14 cellular contexts compared by ENCODE assay signal in the genomic region with DNA sequence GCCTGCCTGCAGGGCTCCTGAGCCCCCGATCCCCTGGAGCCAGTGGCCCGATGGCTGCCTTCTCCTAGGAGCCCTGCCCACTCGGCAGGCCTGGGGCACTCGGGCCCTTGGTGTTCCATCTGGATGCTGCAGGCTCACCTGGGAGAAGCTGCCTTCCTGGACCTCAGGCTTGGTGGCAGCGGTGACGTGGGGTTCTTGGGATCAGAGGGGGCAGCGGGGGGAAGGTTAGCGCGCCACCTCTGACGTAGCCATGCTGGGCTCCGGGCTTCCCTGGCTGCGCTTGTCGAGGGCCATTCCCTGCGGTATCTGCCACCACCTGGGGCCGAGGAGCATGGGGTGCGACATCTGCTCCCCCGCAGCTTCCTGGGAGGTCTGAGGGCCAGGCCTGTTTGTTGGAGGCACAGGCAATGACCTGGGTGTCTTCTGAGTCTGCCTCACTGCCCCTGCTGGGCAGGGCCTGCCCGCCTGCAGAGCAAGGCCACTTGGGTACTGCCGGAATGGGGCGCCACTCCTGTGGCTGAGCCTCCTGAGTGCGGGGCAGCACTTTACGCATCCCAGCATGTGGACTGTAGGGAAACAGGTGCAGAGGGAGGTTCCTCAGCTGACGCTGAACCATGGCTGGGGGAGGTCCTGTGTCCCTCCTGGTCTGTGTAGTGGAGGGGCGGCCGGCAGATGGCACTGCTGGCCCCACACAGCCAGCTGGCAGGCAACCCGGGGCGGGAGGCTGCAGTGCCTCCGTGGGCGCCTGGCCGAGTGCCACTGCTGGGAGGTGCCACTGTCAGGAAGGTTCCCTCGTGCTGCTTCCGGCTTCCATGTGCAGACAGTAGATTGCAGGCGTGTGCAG. TPM values are rescaled to one million over a fixed set of nuclear protein-coding genes. Genes with fewer than 3 reads are reported as not detected.
DNase-seq lines count a peak whose midpoint lies in the region; ATAC-seq and TF ChIP-seq lines count a peak whose summit lies in the region.
"Had no signal": no experiment of that assay in that cellular context is flagged by ENCODE, and none has a peak within 500 bp of the region (broad histone marks: within the 10 kb centered on the region; RNA-seq: fewer than 3 reads in every experiment).

No MANE protein-coding gene starts in this region.

- DNase-seq in AG08395 (ENCODE audit: low spot score) (peak; percentile 27), Daoy (ENCODE audit: low read depth) (peak; percentile 50), RWPE1 (ENCODE audit: low spot score) (no peak), hepatic stellate cell (ENCODE audit: low spot score) (peak; percentile 47), NCI-H2107 treated with DMSO at 0.1 percent for 48 hours (lab: John Stamatoyannopoulos, UW; ENCODE audit: unreplicated experiment) (no peak), putamen (ENCODE audit: low spot score) (no peak)
- no peak for DNase-seq in activated naive CD4-positive, alpha-beta T cell treated with anti-CD3 and anti-CD28 coated beads, Interleukin-2, amount 10 ng/mL, durations not matched to agents 7 days and 5 days
- DNase-seq: CD8-positive, alpha-beta memory T cell; head of caudate nucleus; NCI-H1436; stimulated activated CD4-positive, alpha-beta T cell treated with anti-CD3 and anti-CD28 coated beads, Interleukin-4, amount 100 ng/mL, for 24 hours; stimulated activated naive CD4-positive, alpha-beta T cell treated with Interleukin-2 at 50 U/mL for 16 hours had no signal

- peak overlapping the region; percentile 61 for H3K27ac ChIP-seq in RWPE1
- H3K27ac ChIP-seq: pancreas had no signal

- no peak for ATAC-seq in HG02973 (IDR thresholded peaks at IDR 0.05; ENCODE audit: unreplicated experiment)

- CTCF ChIA-PET in RWPE1 (lab: Yijun Ruan, JAX): no interaction called here
- CTCF ChIA-PET in activated naive CD4-positive, alpha-beta T cell treated with anti-CD3 and anti-CD28 coated beads, Interleukin-2, amount 10 ng/mL, durations not matched to agents 7 days and 5 days (lab: Charles Lee): no interaction called here

- H3K4me3 Mint-ChIP-seq in activated naive CD4-positive, alpha-beta T cell treated with anti-CD3 and anti-CD28 coated beads, Interleukin-2, amount 10 ng/mL, durations not matched to agents 7 days and 5 days: no peak overlapping the region
- H3K4me3 Mint-ChIP-seq: CD8-positive, alpha-beta memory T cell had no signal

- H3K36me3 Mint-ChIP-seq in activated naive CD4-positive, alpha-beta T cell treated with anti-CD3 and anti-CD28 coated beads, Interleukin-2, amount 10 ng/mL, durations not matched to agents 7 days and 5 days: peaks cover 13% of the 10 kb centered on the region

- no peak overlapping the region for H3K27ac Mint-ChIP-seq in activated naive CD4-positive, alpha-beta T cell treated with anti-CD3 and anti-CD28 coated beads, Interleukin-2, amount 10 ng/mL, durations not matched to agents 7 days and 5 days
- H3K27ac Mint-ChIP-seq: CD8-positive, alpha-beta memory T cell had no signal

- peaks cover 1% of the 10 kb centered on the region for H3K4me1 Mint-ChIP-seq in activated naive CD4-positive, alpha-beta T cell treated with anti-CD3 and anti-CD28 coated beads, Interleukin-2, amount 10 ng/mL, durations not matched to agents 7 days and 5 days

- no peak for TF ChIP-seq CTCF in RWPE1 (conservative IDR thresholded peaks at IDR 0.05; ENCODE audit: low read depth)

- no peaks in the 10 kb centered on the region for H3K27me3 Mint-ChIP-seq in activated naive CD4-positive, alpha-beta T cell treated with anti-CD3 and anti-CD28 coated beads, Interleukin-2, amount 10 ng/mL, durations not matched to agents 7 days and 5 days
- H3K27me3 Mint-ChIP-seq: CD8-positive, alpha-beta memory T cell had no signal

- POLR2A ChIA-PET in RWPE1 (lab: Yijun Ruan, JAX; ENCODE audit: low non-redundant PET): no interaction called here

- no peaks in the 10 kb centered on the region for H3K9me3 Mint-ChIP-seq in activated naive CD4-positive, alpha-beta T cell treated with anti-CD3 and anti-CD28 coated beads, Interleukin-2, amount 10 ng/mL, durations not matched to agents 7 days and 5 days
- H3K9me3 Mint-ChIP-seq: CD8-positive, alpha-beta memory T cell had no signal

RNA-seq across cellular contexts. Expression of a gene that starts 20.3 kb away (rescaled TPM):
- 37.9 and 49.1 TPM in 2 replicates for total RNA-seq in Daoy (2014; rRNA removed; shearing (Covaris generic))

RNA-seq across cellular contexts. Expression of a gene that starts 34.7 kb away (rescaled TPM):
- total RNA-seq in Daoy (2014; rRNA removed; shearing (Covaris generic)): 88.8 and 94.1 TPM in 2 replicates

RNA-seq across cellular contexts. Expression of a gene that starts 41.6 kb away (rescaled TPM):
- 0.29 and 1.3 TPM in 2 replicates for total RNA-seq in Daoy (2014; rRNA removed; shearing (Covaris generic))

RNA-seq across cellular contexts. Expression of a gene that starts 46.8 kb away (rescaled TPM):
- 15.0 and 20.4 TPM in 2 replicates for total RNA-seq in Daoy (2014; rRNA removed; shearing (Covaris generic))

RNA-seq across cellular contexts. Expression of a gene that starts 51.1 kb away (rescaled TPM):
- 61.9 and 73.5 TPM in 2 replicates for total RNA-seq in Daoy (2014; rRNA removed; shearing (Covaris generic))

Comparison
In these comparisons a context has a peak if more than half of its experiments do, and no peak if none do; other contexts are left out.
1. DNase-seq: peak in AG08395 (single experiment), Daoy (single experiment) and hepatic stellate cell (single experiment); none in RWPE1 (single experiment), NCI-H2107 treated with DMSO at 0.1 percent for 48 hours (single experiment), putamen (single experiment) and activated naive CD4-positive, alpha-beta T cell treated with anti-CD3 and anti-CD28 coated beads, Interleukin-2, amount 10 ng/mL, durations not matched to agents 7 days and 5 days (single experiment).